ENCODE assay signal across 24 cellular contexts in the genomic region with DNA sequence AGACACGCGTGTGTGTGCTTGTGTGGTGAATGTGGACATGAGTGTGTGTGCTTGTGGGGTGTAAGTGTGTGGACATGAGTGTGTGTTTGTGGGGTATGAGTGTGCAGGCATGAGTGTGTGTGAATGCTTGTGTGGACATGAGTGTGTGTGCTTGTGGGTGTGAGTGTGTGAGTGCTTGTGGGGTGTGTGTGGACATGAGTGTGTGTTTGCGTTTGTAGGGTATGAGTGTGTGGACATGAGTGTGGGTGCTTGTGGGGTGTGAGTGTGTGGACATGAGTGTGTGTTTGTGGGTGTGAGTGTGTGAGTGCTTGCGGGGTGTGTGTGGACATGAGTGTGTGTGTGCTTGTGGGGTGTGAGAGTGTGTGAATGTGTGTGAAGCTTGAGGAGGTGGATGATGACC. TPM values are rescaled to one million over a fixed set of nuclear protein-coding genes. Genes with fewer than 3 reads are reported as not detected.
DNase-seq lines count a peak whose midpoint lies in the region; ATAC-seq, FAIRE-seq and TF ChIP-seq lines count a peak whose summit lies in the region.
"Had no signal": no experiment of that assay in that cellular context is flagged by ENCODE, and none has a peak within 500 bp of the region (broad histone marks: within the 10 kb centered on the region; RNA-seq: fewer than 3 reads in every experiment).

No MANE protein-coding gene starts in this region.

- TF ChIP-seq CTCF in D721Med (IDR thresholded peaks at IDR 0.05; ENCODE audit: insufficient read depth, missing control alignments), result no peak
- no peak for TF ChIP-seq CTCF in HEK293 (tag by site-specific recombination; IDR thresholded peaks at IDR 0.05)
- no peak for TF ChIP-seq CTCF in K562 (IDR thresholded peaks at IDR 0.05 in 2 of 3, conservative IDR thresholded peaks at IDR 0.05 in 1 of 3; ENCODE audit: insufficient read depth in 2 of 3, low read depth in 1 of 3, low read length in 3 of 3)

- H2AFZ ChIP-seq in K562 (ENCODE audit: low read depth, low read length), result peak overlapping the region; percentile 64
- no peak overlapping the region for H2AFZ ChIP-seq in neuronal stem cell (ENCODE audit: low read length)

- no peak for DNase-seq in D721Med (ENCODE audit: insufficient read length, low spot score)
- no peak for DNase-seq in K562 (ENCODE audit: extremely low read depth in 1 of 4, low spot score in 3 of 4)
- no peak for DNase-seq in neuronal stem cell (ENCODE audit: low spot score)
- no peak for DNase-seq in NCI-H2171 treated with DMSO at 0.1 percent for 48 hours (lab: John Stamatoyannopoulos, UW)
- DNase-seq in ecto neural progenitor cell (ENCODE audit: low spot score), result no peak
- DNase-seq: CD4-positive, alpha-beta T cell; COR-L47; GOT3; NCI-H1092 treated with DMSO at 0.1 percent for 48 hours; NCI-H1436; NCI-H187; NCI-H2081 treated with DMSO at 0.1 percent for 48 hours; NCI-H2171; NCI-H345; NCI-H748 treated with DMSO at 0.1 percent for 48 hours had no signal

- H3K27ac ChIP-seq in HEK293 (ENCODE audit: extremely low read depth, low read depth, low read length) (no peak overlapping the region), K562 (ENCODE audit: extremely low read depth, low read depth, low read length) (peak overlapping the region; percentile 71), neuronal stem cell (replicated peaks; ENCODE audit: low read length) (no peak overlapping the region)
- H3K27ac ChIP-seq: A549 had no signal

- BruUV-seq in K562 (replicated peaks; lab: Mats Ljungman, UMichigan), result no TSS peak

- H2BK12ac ChIP-seq in neuronal stem cell (ENCODE audit: low read length), result no peak overlapping the region

- TF ChIP-seq POLR2A in K562 (conservative IDR thresholded peaks at IDR 0.05), result no peak

- H3K27me3 ChIP-seq in K562 (ENCODE audit: control insufficient read depth in 2 of 2, insufficient read depth in 2 of 2, low read length in 2 of 2), result no peaks in the 10 kb centered on the region; a peak in 1 of 5 replicates
- peaks cover 0 to 84% (median 68%) of the 10 kb centered on the region in 3 experiments for H3K27me3 ChIP-seq in neuronal stem cell (ENCODE audit: control insufficient read depth in 3 of 3, insufficient read depth in 3 of 3, low read depth in 1 of 3, low read length in 3 of 3)

- intact Hi-C loops in K562 (cut with micrococcal nuclease), result no loop called here

- CTCF ChIA-PET in HEK293 (lab: Yijun Ruan, JAX) (interaction anchor here (0.6 to 0.8 kb wide), 2 partner anchors 15 to 24 kb away, joined by 4 read pairs; no protein-coding TSS in a partner anchor), K562 (lab: Yijun Ruan, JAX; ENCODE audit: low intra/inter-chr PET ratio) (no interaction called here)

- H4K8ac ChIP-seq in neuronal stem cell (ENCODE audit: low read depth, low read length), result peak overlapping the region; percentile 45

- no peaks in the 10 kb centered on the region; the same call in 2 of the 3 replicates for H3K79me2 ChIP-seq in K562 (ENCODE audit: control insufficient read depth, insufficient read depth, low read length)

- H4K20me1 ChIP-seq in K562 (replicated peaks; ENCODE audit: control insufficient read depth, insufficient read depth, low read length), result no peaks in the 10 kb centered on the region

- H3K9me1 ChIP-seq in K562 (ENCODE audit: control insufficient read depth, insufficient read depth, low read length), result peaks cover 9% of the 10 kb centered on the region

- in situ Hi-C loops in K562 (cut with MboI), result no loop called here

- no peak overlapping the region for H2BK120ac ChIP-seq in neuronal stem cell (ENCODE audit: low read depth, low read length)

- no peak for TF ChIP-seq RAD21 in K562 (CRISPR knock-in tag; conservative IDR thresholded peaks at IDR 0.05 in 1 of 2, IDR thresholded peaks at IDR 0.05 in 1 of 2)

- peak overlapping the region; percentile 79 for H3K14ac ChIP-seq in neuronal stem cell (ENCODE audit: low read length)

- no peak overlapping the region for H2BK5ac ChIP-seq in neuronal stem cell (ENCODE audit: low read length)

- no peak overlapping the region for H3K23ac ChIP-seq in neuronal stem cell (ENCODE audit: low read depth, low read length, poor library complexity)

- H3K4ac ChIP-seq in neuronal stem cell (ENCODE audit: low read length), result peak overlapping the region; percentile 23

- H3K9ac ChIP-seq in K562 (ENCODE audit: insufficient read depth in 1 of 2, low read depth in 2 of 2, low read length in 2 of 2) (peak overlapping the region; percentile 43 to 71; a peak in 2 of 4 replicates), neuronal stem cell (ENCODE audit: low read depth, low read length, poor library complexity) (peak overlapping the region; percentile 36)
- H3K9ac ChIP-seq: BLaER1 treated with 17β-estradiol and CSF1 and Interleukin-3, amounts not matched to agents 10 nM and 100 nM had no signal

- peak; percentile 46 for FAIRE-seq in D721Med (lab: Jason Lieb, UNC)
- FAIRE-seq in K562 (lab: Jason Lieb, UNC), result no peak
- FAIRE-seq: A549, G401.6, RCC 7860 had no signal

- peak overlapping the region; percentile 46 for H4K91ac ChIP-seq in neuronal stem cell (ENCODE audit: low read depth, low read length, poor library complexity)

- H3K4me2 ChIP-seq in K562 (ENCODE audit: insufficient read depth, low read length) (peak overlapping the region; percentile 72), neuronal stem cell (ENCODE audit: insufficient read depth, low read length, poor library complexity, severe bottlenecking) (no peak overlapping the region)
- H3K4me2 ChIP-seq: A549 had no signal

- POLR2A ChIA-PET in HEK293 (lab: Yijun Ruan, JAX) (no interaction called here), K562 (lab: Yijun Ruan, JAX) (interaction anchor here (0.6 to 1.2 kb wide), 4 partner anchors 9 to 348 kb away, joined by 3 read pairs; no protein-coding TSS in a partner anchor)

- ATAC-seq in K562 (no peak), HG03460 (IDR thresholded peaks at IDR 0.05; ENCODE audit: unreplicated experiment) (no peak)
- ATAC-seq: A549, HCT116, SK-N-SH treated with all-trans-retinoic acid at 6 μM for 48 hours had no signal

- H3K18ac ChIP-seq in neuronal stem cell (ENCODE audit: low read length), result no peak overlapping the region

- no peaks in the 10 kb centered on the region for H3K36me3 ChIP-seq in HEK293 (ENCODE audit: control insufficient read depth in 2 of 2, insufficient read depth in 1 of 2, low read length in 2 of 2)
- no peaks in the 10 kb centered on the region for H3K36me3 ChIP-seq in K562 (ENCODE audit: control insufficient read depth, insufficient read depth, low read length)
- H3K36me3 ChIP-seq in neuronal stem cell (replicated peaks in 1 of 2; ENCODE audit: control insufficient read depth in 2 of 2, insufficient read depth in 2 of 2, low read length in 2 of 2), result no peaks in the 10 kb centered on the region
- H3K36me3 ChIP-seq: BLaER1 treated with 17β-estradiol and CSF1 and Interleukin-3, amounts not matched to agents 10 nM and 100 nM had no signal

- H3K4me1 ChIP-seq in HEK293 (ENCODE audit: control insufficient read depth, insufficient read depth, low read length) (peaks cover 2% of the 10 kb centered on the region; the same call in 1 of the 2 replicates), K562 (replicated peaks in 1 of 2; ENCODE audit: control insufficient read depth in 2 of 2, insufficient read depth in 2 of 2, low read length in 2 of 2) (peaks cover 41 to 53% of the 10 kb centered on the region in 2 experiments), neuronal stem cell (ENCODE audit: control insufficient read depth in 2 of 2, insufficient read depth in 1 of 2, low read depth in 1 of 2, low read length in 2 of 2) (peaks cover 7 to 12% of the 10 kb centered on the region in 2 donors)
- H3K4me1 ChIP-seq: A549 had no signal

- H3K79me1 ChIP-seq in neuronal stem cell (ENCODE audit: low read depth, low read length), result peaks cover 1% of the 10 kb centered on the region

- no peak overlapping the region for H3K4me3 ChIP-seq in HEK293 (ENCODE audit: low read depth, low read length)
- no peak overlapping the region for H3K4me3 ChIP-seq in K562
- peak overlapping the region in 1 of 2 donors; percentile 65 for H3K4me3 ChIP-seq in neuronal stem cell (ENCODE audit: low read length in 2 of 2)
- H3K4me3 ChIP-seq: A549; BLaER1 treated with 17β-estradiol and CSF1 and Interleukin-3, amounts not matched to agents 10 nM and 100 nM had no signal

- no peaks in the 10 kb centered on the region for H3K9me3 ChIP-seq in HEK293 (ENCODE audit: control insufficient read depth, insufficient read depth, low read depth, low read length)
- H3K9me3 ChIP-seq in K562 (replicated peaks; ENCODE audit: control insufficient read depth, insufficient read depth, low read depth, low read length), result no peaks in the 10 kb centered on the region
- H3K9me3 ChIP-seq in neuronal stem cell (replicated peaks in 1 of 2; ENCODE audit: control insufficient read depth in 2 of 2, insufficient read depth in 1 of 2, low read depth in 1 of 2, low read length in 2 of 2), result peaks cover 0 to 3% of the 10 kb centered on the region in 2 donors
- H3K9me3 ChIP-seq: A549; BLaER1 treated with 17β-estradiol and CSF1 and Interleukin-3, amounts not matched to agents 10 nM and 100 nM had no signal

- 76% methylated on average over 2 of the region's 4 CpGs for WGBS in K562 (ENCODE audit: insufficient coverage, low coverage, missing lambda C conversion rate)
- 100% methylated on average over 2 of the region's 4 CpGs; no CpG with 5 or more reads in 1 of the 2 donors for WGBS in neuronal stem cell (ENCODE audit: extremely low coverage in 2 of 2, insufficient read length in 2 of 2, insufficient replicate concordance in 1 of 2), 2 donors

- no peak overlapping the region for H2BK15ac ChIP-seq in neuronal stem cell (ENCODE audit: low read length)

- H2AK5ac ChIP-seq in neuronal stem cell (ENCODE audit: low read depth, low read length), result no peak overlapping the region

- TF ChIP-seq EP300 in K562 (IDR thresholded peaks at IDR 0.05; ENCODE audit: low read length), result no peak

RNA-seq across cellular contexts. Expression of a gene that starts 29.8 kb away (rescaled TPM):
- total RNA-seq in K562 (2011; cell fraction: chromatin; rRNA removed; ENCODE audit: low replicate concordance), result not detected in 2 replicates
- not detected in 2 replicates for total RNA-seq in K562 (2011; cell fraction: nucleolus; rRNA removed)
- not detected in 2 replicates for total RNA-seq in K562 (2011; cell fraction: nucleoplasm; rRNA removed)
- total RNA-seq in K562 (2014; rRNA removed) (not detected in 2 replicates), K562 (2014; rRNA removed; fragmentation: Illumina TruSeq; extraction: Trizol) (not detected in 2 replicates), K562 (2015; rRNA removed; fragmentation: Illumina TruSeq; extraction: Trizol) (not detected in 2 replicates), K562 (2021) (not detected in 2 replicates)
- polyA plus RNA-seq in K562 (2011; rRNA removed) (not detected in 2 replicates), K562 (2014; fragmentation: Illumina TruSeq; extraction: Trizol) (not detected in 2 replicates), K562 (2014; fragmentation: Nextera tagmentation; extraction: Ambion mirVana) (not detected), K562 (2014; rRNA removed) (not detected in 2 replicates)
- 0.01 TPM in 1 of 2 replicates, not detected in the other for polyA plus RNA-seq in K562 (2011; cell fraction: cytosol; rRNA removed)
- not detected in 2 replicates for polyA plus RNA-seq in K562 (2011; cell fraction: nucleus; rRNA removed)
- polyA plus RNA-seq in K562 (2012), result not detected in 2 replicates
- not detected in 2 replicates for polyA minus RNA-seq in K562 (2011; rRNA and poly(A)+ RNA removed)
- polyA minus RNA-seq in K562 (2011; cell fraction: cytosol; rRNA and poly(A)+ RNA removed), result not detected in 2 replicates
- not detected in 2 replicates for polyA minus RNA-seq in K562 (2011; cell fraction: nucleus; rRNA and poly(A)+ RNA removed)
- polyA plus RNA-seq in neuronal stem cell (2013, experiment 1 of 2), result not detected
- polyA plus RNA-seq in neuronal stem cell (2013, experiment 2 of 2), result not detected
- total RNA-seq: M059J had no signal
- polyA plus RNA-seq: A549 had no signal

RNA-seq across cellular contexts. Expression of a gene that starts 34.8 kb away (rescaled TPM):
- total RNA-seq in K562 (2011; cell fraction: chromatin; rRNA removed; ENCODE audit: low replicate concordance), result not detected in 2 replicates
- total RNA-seq in K562 (2011; cell fraction: nucleolus; rRNA removed), result not detected in 2 replicates
- total RNA-seq in K562 (2011; cell fraction: nucleoplasm; rRNA removed), result not detected in 2 replicates
- total RNA-seq in K562 (2014; rRNA removed) (not detected in 2 replicates), K562 (2014; rRNA removed; fragmentation: Illumina TruSeq; extraction: Trizol) (not detected in 2 replicates), K562 (2015; rRNA removed; fragmentation: Illumina TruSeq; extraction: Trizol) (not detected in 2 replicates), K562 (2021) (not detected in 2 replicates)
- polyA plus RNA-seq in K562 (2011; rRNA removed) (not detected in 2 replicates), K562 (2014; fragmentation: Illumina TruSeq; extraction: Trizol) (not detected in 2 replicates), K562 (2014; fragmentation: Nextera tagmentation; extraction: Ambion mirVana) (not detected), K562 (2014; rRNA removed) (not detected in 2 replicates)
- not detected in 2 replicates for polyA plus RNA-seq in K562 (2011; cell fraction: cytosol; rRNA removed)
- not detected in 2 replicates for polyA plus RNA-seq in K562 (2011; cell fraction: nucleus; rRNA removed)
- not detected in 2 replicates for polyA plus RNA-seq in K562 (2012)
- not detected in 2 replicates for polyA minus RNA-seq in K562 (2011; rRNA and poly(A)+ RNA removed)
- not detected in 2 replicates for polyA minus RNA-seq in K562 (2011; cell fraction: cytosol; rRNA and poly(A)+ RNA removed)
- not detected in 2 replicates for polyA minus RNA-seq in K562 (2011; cell fraction: nucleus; rRNA and poly(A)+ RNA removed)
- polyA plus RNA-seq in neuronal stem cell (2013, experiment 1 of 2), result not detected
- not detected for polyA plus RNA-seq in neuronal stem cell (2013, experiment 2 of 2)
- total RNA-seq: M059J had no signal
- polyA plus RNA-seq: A549 had no signal

RNA-seq across cellular contexts. Expression of a gene that starts 53.9 kb away (rescaled TPM):
- total RNA-seq in K562 (2011; cell fraction: chromatin; rRNA removed; ENCODE audit: low replicate concordance), result not detected in 2 replicates
- not detected in 2 replicates for total RNA-seq in K562 (2011; cell fraction: nucleolus; rRNA removed)
- total RNA-seq in K562 (2011; cell fraction: nucleoplasm; rRNA removed), result not detected in 2 replicates
- total RNA-seq in K562 (2014; rRNA removed), result not detected in 2 replicates
- not detected in 2 replicates for total RNA-seq in K562 (2014; rRNA removed; fragmentation: Illumina TruSeq; extraction: Trizol)
- not detected in 2 replicates for total RNA-seq in K562 (2015; rRNA removed; fragmentation: Illumina TruSeq; extraction: Trizol)
- not detected in 2 replicates for total RNA-seq in K562 (2021)
- not detected in 2 replicates for polyA plus RNA-seq in K562 (2011; rRNA removed)
- not detected in 2 replicates for polyA plus RNA-seq in K562 (2011; cell fraction: cytosol; rRNA removed)
- polyA plus RNA-seq in K562 (2011; cell fraction: nucleus; rRNA removed), result not detected in 2 replicates
- not detected in 2 replicates for polyA plus RNA-seq in K562 (2012)
- polyA plus RNA-seq in K562 (2014; fragmentation: Illumina TruSeq; extraction: Trizol), result not detected in 2 replicates
- not detected for polyA plus RNA-seq in K562 (2014; fragmentation: Nextera tagmentation; extraction: Ambion mirVana)
- polyA plus RNA-seq in K562 (2014; rRNA removed), result not detected in 2 replicates
- polyA minus RNA-seq in K562 (2011; rRNA and poly(A)+ RNA removed), result not detected in 2 replicates
- polyA minus RNA-seq in K562 (2011; cell fraction: cytosol; rRNA and poly(A)+ RNA removed), result not detected in 2 replicates
- not detected in 2 replicates for polyA minus RNA-seq in K562 (2011; cell fraction: nucleus; rRNA and poly(A)+ RNA removed)
- polyA plus RNA-seq in neuronal stem cell (2013, experiment 1 of 2), result 0.04 TPM
- 0.03 TPM for polyA plus RNA-seq in neuronal stem cell (2013, experiment 2 of 2)
- total RNA-seq: CD4-positive, alpha-beta T cell; M059J had no signal
- polyA plus RNA-seq: A549 had no signal
